ENCODE assay signal across 8 cellular contexts in the genomic region with DNA sequence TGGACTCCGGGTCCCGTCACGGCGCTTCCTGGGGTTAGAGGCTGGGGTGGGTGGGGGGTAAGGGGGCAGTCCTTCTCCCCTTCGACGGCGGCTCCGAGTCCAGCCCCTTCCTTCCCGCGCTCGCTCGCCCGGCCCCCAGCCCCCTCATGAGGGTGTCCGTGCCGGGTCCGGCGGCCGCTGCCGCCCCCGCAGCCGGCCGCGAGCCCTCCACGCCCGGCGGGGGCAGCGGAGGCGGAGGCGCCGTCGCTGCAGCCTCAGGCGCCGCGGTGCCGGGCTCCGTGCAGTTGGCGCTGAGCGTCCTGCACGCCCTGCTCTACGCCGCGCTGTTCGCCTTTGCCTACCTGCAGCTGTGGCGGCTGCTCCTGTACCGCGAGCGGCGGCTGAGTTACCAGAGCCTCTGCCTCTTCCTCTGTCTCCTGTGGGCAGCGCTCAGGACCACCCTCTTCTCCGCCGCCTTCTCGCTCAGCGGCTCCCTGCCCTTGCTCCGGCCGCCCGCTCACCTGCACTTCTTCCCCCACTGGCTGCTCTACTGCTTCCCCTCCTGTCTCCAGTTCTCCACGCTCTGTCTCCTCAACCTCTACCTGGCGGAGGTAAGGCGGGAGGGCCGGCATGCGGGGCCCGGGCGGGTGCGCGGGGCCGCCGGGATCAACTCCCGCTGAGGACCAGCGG. TPM values are rescaled to one million over a fixed set of nuclear protein-coding genes. Genes with fewer than 3 reads are reported as not detected.
DNase-seq lines count a peak whose midpoint lies in the region; ATAC-seq, FAIRE-seq and TF ChIP-seq lines count a peak whose summit lies in the region.

No MANE protein-coding gene starts in this region.

- H2AFZ ChIP-seq in IMR-90 (replicated peaks; ENCODE audit: low read length, poor library complexity) (peak overlapping the region; percentile 96), keratinocyte (ENCODE audit: control insufficient read depth, low read length) (peak overlapping the region; percentile 91)

- H3K56ac ChIP-seq in IMR-90 (ENCODE audit: extremely low read depth, insufficient read depth, low read length): no peak overlapping the region

- dilution Hi-C loops in IMR-90 (cut with HindIII; ENCODE audit: low sequenced_read_pairs, unreplicated experiment): no loop called here
- dilution Hi-C loops in keratinocyte (cut with MboI; ENCODE audit: extremely low pct_ligation_motif_present, low sequenced_read_pairs): no loop called here

- no peak overlapping the region for H3K27ac ChIP-seq in CD8-positive, alpha-beta memory T cell (ENCODE audit: low read depth, low read length)
- H3K27ac ChIP-seq in IMR-90 (ENCODE audit: insufficient read depth, low read length) (no peak overlapping the region; the same call in 1 of the 2 replicates), brain microvascular endothelial cell (no peak overlapping the region), keratinocyte (ENCODE audit: control insufficient read depth, insufficient read depth, low read length) (no peak overlapping the region)

- H3K79me2 ChIP-seq in keratinocyte (ENCODE audit: control insufficient read depth, insufficient read depth, low read length): no peaks in the 10 kb centered on the region

- H3K9me3 Mint-ChIP-seq in CD8-positive, alpha-beta memory T cell: no peaks in the 10 kb centered on the region
- H3K9me3 Mint-ChIP-seq in T-cell: no peaks in the 10 kb centered on the region

- ATAC-seq in GM21528 (IDR thresholded peaks at IDR 0.05; ENCODE audit: low FRiP score, unreplicated experiment): peak; percentile 31
- ATAC-seq in IMR-90 (ENCODE audit: low read depth): peak; percentile 19
- ATAC-seq in T-cell (replicated peaks in 1 of 4): peak; percentile 30 to 43 (median 40)

- no peak overlapping the region for H3K18ac ChIP-seq in IMR-90 (ENCODE audit: low read depth, low read length)

- H3K9me3 ChIP-seq in CD8-positive, alpha-beta memory T cell (ENCODE audit: low read length): no peaks in the 10 kb centered on the region
- no peaks in the 10 kb centered on the region for H3K9me3 ChIP-seq in IMR-90 (ENCODE audit: control insufficient read depth, insufficient read depth, low read length)
- H3K9me3 ChIP-seq in keratinocyte (ENCODE audit: control insufficient read depth, low read depth, low read length): no peaks in the 10 kb centered on the region

- in situ Hi-C loops in IMR-90 (cut with MboI; ENCODE audit: low sequenced_read_pairs) (no loop called here), brain microvascular endothelial cell (cut with HindIII; ENCODE audit: low pct_ligation_motif_present, low sequenced_read_pairs) (no loop called here)

- no peak overlapping the region for H2AK5ac ChIP-seq in IMR-90 (ENCODE audit: low read depth, low read length)

- peak overlapping the region; percentile 56 to 98 (median 94) for H3K27ac Mint-ChIP-seq in CD8-positive, alpha-beta memory T cell
- peak overlapping the region in 1 of 2 donors; percentile 63 for H3K27ac Mint-ChIP-seq in T-cell

- no peak overlapping the region for H3K14ac ChIP-seq in IMR-90 (replicated peaks; ENCODE audit: low read depth, low read length)

- POLR2A ChIA-PET in CD8-positive, alpha-beta memory T cell (lab: Charles Lee): interaction anchor here (0.6 to 2.0 kb wide), 11 partner anchors 10 to 1724 kb away, joined by 3 to 8 read pairs (median 4); partner anchors contain the start of genes DDHD1, ERO1A and PTGER2
- POLR2A ChIA-PET in IMR-90 (lab: Charles Lee; ENCODE audit: unreplicated experiment) (interaction anchor here (0.6 kb wide), 1 partner anchor 237 kb away, joined by 13 read pairs; no protein-coding TSS in a partner anchor), T-cell (lab: Charles Lee) (interaction anchor here (0.6 to 1.0 kb wide), 8 partner anchors 36 to 665 kb away, joined by 3 to 8 read pairs (median 4); no protein-coding TSS in a partner anchor)

- peak in 3 of 5 donors; percentile 29 to 70 (median 53) for DNase-seq in CD8-positive, alpha-beta memory T cell
- DNase-seq in IMR-90 (no peak), T-cell (peak; percentile 9 to 57 (median 38)), brain microvascular endothelial cell (no peak), keratinocyte (ENCODE audit: low read depth, low spot score) (no peak), T1000 (lab: John Stamatoyannopoulos, UW) (no peak)
- peak; percentile 24 for DNase-seq in stimulated activated CD4-positive, alpha-beta T cell treated with anti-CD3 and anti-CD28 coated beads, Interleukin-1b, Interleukin-23, amount 100 ng/mL, for 48 hours

- no peak overlapping the region for H4K5ac ChIP-seq in IMR-90 (ENCODE audit: low read depth, low read length)

- TF ChIP-seq CTCF in IMR-90 (conservative IDR thresholded peaks at IDR 0.05; ENCODE audit: low read depth, low read length) (no peak), brain microvascular endothelial cell (IDR thresholded peaks at IDR 0.05; ENCODE audit: low read depth, low read length, missing control alignments) (no peak), keratinocyte (optimal IDR thresholded peaks at IDR 0.05 in 1 of 3, IDR thresholded peaks at IDR 0.05 in 1 of 3, conservative IDR thresholded peaks at IDR 0.05 in 1 of 3; ENCODE audit: extremely low read depth in 1 of 3, insufficient read depth in 2 of 3, low read length in 3 of 3) (no peak)

- no peak overlapping the region for H4K91ac ChIP-seq in IMR-90 (ENCODE audit: insufficient read depth, low read depth, low read length)

- no peak overlapping the region for H4K8ac ChIP-seq in IMR-90 (ENCODE audit: low read depth in 2 of 2, low read length in 2 of 2)

- peak overlapping the region; percentile 96 to 98 (median 97) for H3K4me3 Mint-ChIP-seq in CD8-positive, alpha-beta memory T cell
- H3K4me3 Mint-ChIP-seq in T-cell: peak overlapping the region; percentile 93 to 96 (median 94)

- H3K4ac ChIP-seq in IMR-90 (ENCODE audit: low read depth, low read length): no peak overlapping the region

- FAIRE-seq in keratinocyte (lab: Jason Lieb, UNC): no peak

- peak overlapping the region; percentile 76 for H3K4me3 ChIP-seq in CD8-positive, alpha-beta memory T cell (ENCODE audit: low read length)
- H3K4me3 ChIP-seq in IMR-90 (ENCODE audit: insufficient read depth, low read depth, low read length) (peak overlapping the region; percentile 56), brain microvascular endothelial cell (ENCODE audit: low read depth, low read length) (peak overlapping the region; percentile 69), keratinocyte (ENCODE audit: control insufficient read depth in 2 of 3, extremely low read depth in 1 of 3, insufficient read depth in 2 of 3, low read depth in 1 of 3, low read length in 3 of 3) (peak overlapping the region; percentile 63 to 78 (median 65))

- H4K20me1 ChIP-seq in IMR-90 (ENCODE audit: insufficient read depth, low read length) (no peaks in the 10 kb centered on the region), keratinocyte (ENCODE audit: control insufficient read depth, extremely low read depth, insufficient read depth, low read length) (no peaks in the 10 kb centered on the region)

- H3K27me3 ChIP-seq in CD8-positive, alpha-beta memory T cell (ENCODE audit: insufficient read depth, low read length, poor library complexity, severe bottlenecking): no peaks in the 10 kb centered on the region
- H3K27me3 ChIP-seq in IMR-90 (ENCODE audit: control insufficient read depth, insufficient read depth, low read length) (no peaks in the 10 kb centered on the region), brain microvascular endothelial cell (replicated peaks) (no peaks in the 10 kb centered on the region), keratinocyte (ENCODE audit: control insufficient read depth, extremely low read depth, insufficient read depth, low read length) (no peaks in the 10 kb centered on the region)

- H3K79me1 ChIP-seq in IMR-90 (ENCODE audit: low read depth in 1 of 2, low read length in 2 of 2): peaks cover 0 to 13% of the 10 kb centered on the region in 2 experiments; a peak in 2 of 4 replicates

- no peak overlapping the region for H2BK120ac ChIP-seq in IMR-90 (ENCODE audit: low read depth, low read length)

- BruUV-seq in IMR-90 (replicated peaks; lab: Mats Ljungman, UMichigan): no TSS peak

- TF ChIP-seq POLR2A in IMR-90 (IDR thresholded peaks at IDR 0.05; ENCODE audit: low read depth, low read length): 0 out of 2 replicates have a peak, but pooled peaks have one; percentile 27

- no peak overlapping the region for H2BK5ac ChIP-seq in IMR-90 (ENCODE audit: low read depth, low read length, poor library complexity, severe bottlenecking)

- CTCF ChIA-PET in CD8-positive, alpha-beta memory T cell (lab: Charles Lee): interaction anchor here (1.1 kb wide), 1 partner anchor 254 kb away, joined by 6 read pairs; no protein-coding TSS in a partner anchor
- CTCF ChIA-PET in IMR-90 (lab: Yijun Ruan, JAX): interaction anchor here (1.0 to 1.6 kb wide), 2 partner anchors 15 to 25 kb away, joined by 3 read pairs; no protein-coding TSS in a partner anchor
- CTCF ChIA-PET in T-cell (lab: Charles Lee): interaction anchor here in 1 of 2 donors (0.6 to 1.7 kb wide), 4 partner anchors 10 to 254 kb away, joined by 3 to 7 read pairs (median 4); no protein-coding TSS in a partner anchor

- H3K9ac ChIP-seq in IMR-90 (ENCODE audit: low read depth, low read length) (peak overlapping the region; percentile 66), keratinocyte (ENCODE audit: control insufficient read depth, extremely low read depth, insufficient read depth, low read length) (peak overlapping the region; percentile 38)

- peaks cover 22% of the 10 kb centered on the region for H3K4me1 ChIP-seq in CD8-positive, alpha-beta memory T cell (ENCODE audit: insufficient read depth, low read length)
- no peaks in the 10 kb centered on the region for H3K4me1 ChIP-seq in IMR-90 (ENCODE audit: control insufficient read depth, insufficient read depth, low read length)
- peaks cover 12% of the 10 kb centered on the region for H3K4me1 ChIP-seq in keratinocyte (ENCODE audit: control insufficient read depth, extremely low read depth, insufficient read depth, low read length)

- peaks cover 5 to 25% of the 10 kb centered on the region in 2 donors for H3K27me3 Mint-ChIP-seq in CD8-positive, alpha-beta memory T cell
- peaks cover 0 to 15% of the 10 kb centered on the region in 2 donors for H3K27me3 Mint-ChIP-seq in T-cell

- peaks cover 28 to 37% (median 35%) of the 10 kb centered on the region in 3 donors for H3K4me1 Mint-ChIP-seq in CD8-positive, alpha-beta memory T cell
- H3K4me1 Mint-ChIP-seq in T-cell: peaks cover 27 to 35% (median 28%) of the 10 kb centered on the region in 3 donors

- H3K9me1 ChIP-seq in IMR-90 (ENCODE audit: insufficient read depth, low read length) (no peaks in the 10 kb centered on the region; the same call in 1 of the 2 replicates), keratinocyte (ENCODE audit: control insufficient read depth, extremely low read depth, insufficient read depth, low read length) (no peaks in the 10 kb centered on the region)

- no peak overlapping the region for H2BK15ac ChIP-seq in IMR-90 (ENCODE audit: low read depth, low read length)

- no peak overlapping the region for H2AK9ac ChIP-seq in IMR-90 (replicated peaks; ENCODE audit: low read depth, low read length, poor library complexity)

- H3K36me3 Mint-ChIP-seq in CD8-positive, alpha-beta memory T cell: peaks cover 0 to 14% (median 2%) of the 10 kb centered on the region in 3 donors
- H3K36me3 Mint-ChIP-seq in T-cell: no peaks in the 10 kb centered on the region

- intact Hi-C loops in IMR-90 (cut with micrococcal nuclease): loop anchor here (5.0 kb wide), 1 partner anchor 236 kb away; no protein-coding TSS in a partner anchor

- H3K36me3 ChIP-seq in CD8-positive, alpha-beta memory T cell (ENCODE audit: insufficient read depth, low read length): no peaks in the 10 kb centered on the region
- H3K36me3 ChIP-seq in IMR-90 (ENCODE audit: control insufficient read depth, insufficient read depth, low read length): no peaks in the 10 kb centered on the region
- H3K36me3 ChIP-seq in brain microvascular endothelial cell (replicated peaks): no peaks in the 10 kb centered on the region
- no peaks in the 10 kb centered on the region for H3K36me3 ChIP-seq in keratinocyte (ENCODE audit: control insufficient read depth in 2 of 2, extremely low read depth in 1 of 2, insufficient read depth in 2 of 2, low read length in 2 of 2)

- peak overlapping the region; percentile 96 for H3K4me2 ChIP-seq in IMR-90 (ENCODE audit: low read depth, low read length)
- H3K4me2 ChIP-seq in keratinocyte (ENCODE audit: control insufficient read depth, extremely low read depth, insufficient read depth, low read depth, low read length): peak overlapping the region; percentile 83

- no peak overlapping the region for H2BK20ac ChIP-seq in IMR-90 (ENCODE audit: low read depth, low read length)

- 0% methylated on average over 6 of the region's 69 CpGs; no CpG with 5 or more reads in 1 of the 2 experiments for WGBS in IMR-90 (ENCODE audit: extremely low coverage in 2 of 2, insufficient read length in 1 of 2), 2 experiments

- TF ChIP-seq RAD21 in IMR-90 (IDR thresholded peaks at IDR 0.05; ENCODE audit: low read length): no peak

- no peak overlapping the region for H3K23ac ChIP-seq in IMR-90 (ENCODE audit: low read depth, low read length)

RNA-seq across cellular contexts. Expression of gene GPR137C, which starts 0.5 kb away (rescaled TPM):
- total RNA-seq in CD8-positive, alpha-beta memory T cell: under 1 TPM; 0.50 to 0.91 TPM
- not detected for polyA plus RNA-seq in CD8-positive, alpha-beta memory T cell
- 0.72 and 1.4 TPM in 2 replicates for total RNA-seq in IMR-90 (2012; rRNA removed)
- polyA plus RNA-seq in IMR-90 (2012; rRNA removed): 0.77 and 0.91 TPM in 2 replicates
- polyA plus RNA-seq in IMR-90 (2012; cell fraction: cytosol; rRNA removed): 0.04 and 0.11 TPM in 2 replicates
- polyA plus RNA-seq in IMR-90 (2012; cell fraction: nucleus; rRNA removed; ENCODE audit: low replicate concordance): 0.21 and 2.3 TPM in 2 replicates
- under 1 TPM in 3 of 5 donors, not detected in 2; 0.13 to 0.33 (median 0.15) TPM for total RNA-seq in T-cell
- polyA plus RNA-seq in keratinocyte: 0.03 to 0.11 TPM (median 0.05 TPM) in 3 replicates
- not detected for polyA plus RNA-seq in keratinocyte (2011; ENCODE audit: low read depth)
- not detected in 2 replicates for polyA plus RNA-seq in keratinocyte (2011; cell fraction: cytosol; rRNA removed)
- 0.08 TPM in 1 of 2 replicates, not detected in the other for polyA plus RNA-seq in keratinocyte (2011; cell fraction: nucleus; rRNA removed)
- polyA plus RNA-seq in keratinocyte (2012; ENCODE audit: low replicate concordance): 0.06 TPM in 1 of 2 replicates, not detected in the other
- 0.10 TPM in 1 of 3 replicates, not detected in the others for polyA minus RNA-seq in keratinocyte
- not detected for polyA minus RNA-seq in keratinocyte (2011; cell fraction: cytosol; rRNA and poly(A)+ RNA removed)
- polyA minus RNA-seq in keratinocyte (2011; cell fraction: nucleus; rRNA and poly(A)+ RNA removed): not detected in 2 replicates

RNA-seq across cellular contexts. Expression of gene TXNDC16, which starts 0.8 kb away (rescaled TPM):
- 1 to 10 TPM; 3.8 to 4.6 TPM for total RNA-seq in CD8-positive, alpha-beta memory T cell
- polyA plus RNA-seq in CD8-positive, alpha-beta memory T cell: 1.8 TPM
- total RNA-seq in IMR-90 (2012; rRNA removed) (1.4 and 1.9 TPM in 2 replicates), T-cell (10 to 100 TPM in 1 of 5 donors, 1 to 10 TPM in 4; 6.0 to 12.4 (median 9.0) TPM)
- polyA plus RNA-seq in IMR-90 (2012; rRNA removed) (1.1 and 1.4 TPM in 2 replicates), keratinocyte (1.2 to 1.9 TPM (median 1.2 TPM) in 3 replicates)
- polyA plus RNA-seq in IMR-90 (2012; cell fraction: cytosol; rRNA removed): 0.21 and 0.22 TPM in 2 replicates
- 0.09 and 1.2 TPM in 2 replicates for polyA plus RNA-seq in IMR-90 (2012; cell fraction: nucleus; rRNA removed; ENCODE audit: low replicate concordance)
- polyA plus RNA-seq in keratinocyte (2011; ENCODE audit: low read depth): 2.3 TPM
- polyA plus RNA-seq in keratinocyte (2011; cell fraction: cytosol; rRNA removed): 0.35 and 0.72 TPM in 2 replicates
- 1.1 and 1.7 TPM in 2 replicates for polyA plus RNA-seq in keratinocyte (2011; cell fraction: nucleus; rRNA removed)
- 0.78 and 1.3 TPM in 2 replicates for polyA plus RNA-seq in keratinocyte (2012; ENCODE audit: low replicate concordance)
- polyA minus RNA-seq in keratinocyte: 0.66 to 1.2 TPM in 2 of 3 replicates, not detected in the other
- polyA minus RNA-seq in keratinocyte (2011; cell fraction: cytosol; rRNA and poly(A)+ RNA removed): 7.1 TPM
- 1.3 and 3.1 TPM in 2 replicates for polyA minus RNA-seq in keratinocyte (2011; cell fraction: nucleus; rRNA and poly(A)+ RNA removed)

Comparison
In these comparisons a context has a peak if more than half of its experiments do, and no peak if none do; other contexts are left out.
1. DNase-seq: peak in CD8-positive, alpha-beta memory T cell (3 of 5), T-cell (34 of 34) and stimulated activated CD4-positive, alpha-beta T cell treated with anti-CD3 and anti-CD28 coated beads, Interleukin-1b, Interleukin-23, amount 100 ng/mL, for 48 hours (single experiment); none in IMR-90 (single experiment), brain microvascular endothelial cell (single experiment), keratinocyte (single experiment) and T1000 (single experiment).
2. Peak in every context shown above with its lines, with median percentiles within 50 percentile points of each other: H3K4me3 ChIP-seq and ATAC-seq.